27 cellular contexts compared by ENCODE assay signal in the genomic region with DNA sequence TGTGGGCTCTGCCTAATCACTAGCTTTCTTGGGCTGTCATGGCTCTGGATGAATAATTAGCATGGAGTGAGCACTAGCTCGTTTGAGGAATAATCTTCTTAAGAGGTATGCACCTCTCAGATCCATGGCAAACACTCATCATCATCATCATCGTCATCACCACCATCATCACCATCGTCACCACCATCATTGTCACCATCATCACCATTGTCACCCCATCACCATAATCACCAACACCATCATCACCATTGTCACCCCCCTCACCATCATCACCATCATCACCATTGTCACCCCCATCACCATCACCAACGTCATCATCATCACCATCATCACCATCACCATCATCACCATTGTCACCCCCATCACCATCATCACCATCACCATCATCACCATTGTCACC.
"Had no signal": no experiment of that assay in that cellular context is flagged by ENCODE, and none has a peak within 500 bp of the region (broad histone marks: within the 10 kb centered on the region; RNA-seq: fewer than 3 reads in every experiment).

No MANE protein-coding gene starts in this region.

- H2AFZ ChIP-seq: neural progenitor cell had no signal

- H3K27me3 ChIP-seq: neural progenitor cell, ovary, sigmoid colon, spleen, suprapubic skin, tibial artery, upper lobe of right lung, uterus had no signal

- H3K4me2 ChIP-seq: neural progenitor cell had no signal

- H3K4me1 ChIP-seq: left ventricle myocardium inferior, neural progenitor cell, prostate gland, sigmoid colon, spleen, tibial artery, upper lobe of right lung, uterus had no signal

- ATAC-seq: natural killer cell; right cardiac atrium; stimulated activated effector memory CD8-positive, alpha-beta T cell treated with anti-CD3 and anti-CD28 coated beads, Interleukin-12 subunit alpha, Interleukin-12 subunit beta, amount 100 ng/mL, for 72 hours; upper lobe of right lung had no signal

- H3K27ac ChIP-seq: left ventricle myocardium inferior, neural progenitor cell, neutrophil, ovary, prostate gland, sigmoid colon, spleen, suprapubic skin, thoracic aorta, tibial artery, upper lobe of right lung, uterus had no signal

- FAIRE-seq: islet of Langerhans, small intestine had no signal

- H3K4me3 ChIP-seq: left ventricle myocardium inferior, lung, neural progenitor cell, ovary, prostate gland, sigmoid colon, spleen, suprapubic skin, thoracic aorta, tibial artery, upper lobe of right lung, uterus had no signal

- H3K36me3 ChIP-seq: left ventricle myocardium inferior, neural progenitor cell, neutrophil, ovary, prostate gland, sigmoid colon, spleen, suprapubic skin, thoracic aorta, tibial artery, upper lobe of right lung, uterus had no signal

- DNase-seq: hypothalamus; immature natural killer cell; left ventricle myocardium inferior; mesendoderm; naive B cell; natural killer cell; nephron progenitor cell; ovary; retina; right cardiac atrium; sigmoid colon; small intestine; spleen; stimulated activated CD4-positive, alpha-beta T cell treated with anti-CD3 and anti-CD28 coated beads, Interleukin-4, amount 100 ng/mL, for 24 hours; stimulated activated naive CD4-positive, alpha-beta T cell; tibial artery; trophoblast cell; upper lobe of right lung; uterus had no signal

- H3K9me3 ChIP-seq: left ventricle myocardium inferior, neutrophil, ovary, prostate gland, sigmoid colon, suprapubic skin, thoracic aorta, tibial artery, upper lobe of right lung, uterus had no signal

- H3K9ac ChIP-seq: neural progenitor cell had no signal
